ENCODE assay signal across 8 cellular contexts in the genomic region with DNA sequence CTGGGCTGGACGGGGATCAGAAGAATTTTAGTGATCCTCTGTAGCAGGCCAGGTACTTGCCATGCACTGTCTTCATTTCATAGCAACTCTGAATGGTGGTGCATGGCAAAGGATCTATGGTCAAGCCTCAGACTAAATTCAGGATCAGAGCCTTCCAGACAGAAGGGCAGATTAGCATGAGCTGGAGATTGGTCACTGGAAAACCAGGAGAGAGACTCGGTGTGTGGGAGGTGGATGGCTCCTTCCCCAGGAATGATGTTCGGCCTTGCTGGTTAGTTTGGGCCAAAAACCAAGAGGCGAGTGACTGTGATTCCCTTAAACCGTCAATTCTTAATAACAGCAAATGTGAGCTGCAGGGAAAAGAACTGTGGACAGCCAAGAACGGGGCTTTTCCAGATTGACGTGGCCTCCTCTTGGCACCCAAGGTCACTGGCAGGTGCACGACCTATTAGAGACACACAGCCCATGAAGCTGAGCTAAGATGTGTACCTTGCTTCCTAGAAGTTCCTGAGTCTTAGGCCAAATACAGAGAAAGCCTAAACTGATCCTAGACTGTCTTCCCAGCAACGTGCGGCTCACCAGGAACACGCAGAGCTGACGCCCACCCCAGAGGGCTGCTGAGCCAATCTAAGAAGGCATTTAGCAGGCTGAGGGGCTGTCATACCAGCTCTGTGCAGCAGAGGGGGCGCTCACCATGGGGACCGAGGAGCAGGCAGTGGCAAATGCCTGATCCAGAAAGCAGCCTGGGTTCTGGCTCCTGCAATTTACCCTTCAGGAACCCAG. TPM values are rescaled to one million over a fixed set of nuclear protein-coding genes. Genes with fewer than 3 reads are reported as not detected.
DNase-seq lines count a peak whose midpoint lies in the region; ATAC-seq and TF ChIP-seq lines count a peak whose summit lies in the region.

No MANE protein-coding gene starts in this region.

- no peak overlapping the region for H3K4me3 ChIP-seq in SJCRH30
- H3K4me3 ChIP-seq in gastroesophageal sphincter, result no peak overlapping the region
- no peak overlapping the region for H3K4me3 ChIP-seq in upper lobe of left lung

- H3K27me3 ChIP-seq in SJCRH30 (no peaks in the 10 kb centered on the region), gastroesophageal sphincter (no peaks in the 10 kb centered on the region), upper lobe of left lung (no peaks in the 10 kb centered on the region)

- TF ChIP-seq POLR2A in gastroesophageal sphincter (IDR thresholded peaks at IDR 0.05), result no peak
- no peak for TF ChIP-seq POLR2A in upper lobe of left lung (IDR thresholded peaks at IDR 0.05)

- TF ChIP-seq CTCF in gastroesophageal sphincter (IDR thresholded peaks at IDR 0.05) (peak in 3 of 4 experiments; percentile 86 to 92 (median 86)), upper lobe of left lung (IDR thresholded peaks at IDR 0.05) (peak; percentile 80 to 91 (median 84))

- TF ChIP-seq EP300 in gastroesophageal sphincter (IDR thresholded peaks at IDR 0.05), result no peak
- TF ChIP-seq EP300 in upper lobe of left lung (IDR thresholded peaks at IDR 0.05), result no peak

- H3K9me3 ChIP-seq in SJCRH30 (replicated peaks) (no peaks in the 10 kb centered on the region), gastroesophageal sphincter (no peaks in the 10 kb centered on the region), upper lobe of left lung (no peaks in the 10 kb centered on the region)

- 0 to 60% methylated on average over 2 to 8 of the region's 14 CpGs for WGBS in gastroesophageal sphincter (ENCODE audit: low coverage in 1 of 2), 2 donors
- WGBS in upper lobe of left lung, 2 donors, result 58 to 60% methylated on average over 11 to 14 of the region's 14 CpGs

- ATAC-seq in gastroesophageal sphincter, result peak; percentile 66
- peak; percentile 68 to 79 for ATAC-seq in upper lobe of left lung (ENCODE audit: low FRiP score in 2 of 2)
- no peak for ATAC-seq in HG02798 (IDR thresholded peaks at IDR 0.05; ENCODE audit: poor library complexity, unreplicated experiment)

- H3K4me1 ChIP-seq in SJCRH30, result no peaks in the 10 kb centered on the region; the same call in 1 of the 2 replicates
- no peaks in the 10 kb centered on the region for H3K4me1 ChIP-seq in gastroesophageal sphincter
- H3K4me1 ChIP-seq in upper lobe of left lung, result no peaks in the 10 kb centered on the region

- H3K36me3 ChIP-seq in SJCRH30, result no peaks in the 10 kb centered on the region
- peaks cover 0 to 71% of the 10 kb centered on the region in 2 donors for H3K36me3 ChIP-seq in gastroesophageal sphincter
- H3K36me3 ChIP-seq in upper lobe of left lung, result peaks cover 0 to 18% (median 12%) of the 10 kb centered on the region in 4 donors

- DNase-seq in COLO668 (lab: John Stamatoyannopoulos, UW; ENCODE audit: unreplicated experiment), result peak; percentile 77
- peak; percentile 70 for DNase-seq in HPDE6-E6E7 (ENCODE audit: extremely low spot score)
- peak; percentile 66 to 80 for DNase-seq in SJCRH30
- peak; percentile 56 for DNase-seq in activated effector memory CD4-positive, alpha-beta T cell treated with Interleukin-2 at 50 U/mL for 16 hours
- peak; percentile 64 for DNase-seq in pons (ENCODE audit: low spot score)
- DNase-seq in upper lobe of left lung, result peak in 1 of 2 donors; percentile 51

- H3K27ac ChIP-seq in SJCRH30 (no peak overlapping the region), gastroesophageal sphincter (no peak overlapping the region), upper lobe of left lung (no peak overlapping the region)

RNA-seq across cellular contexts. Expression of a gene that starts 18.5 kb away (rescaled TPM):
- total RNA-seq in SJCRH30 (2014; rRNA removed; shearing (Covaris generic)), result 7.2 and 7.5 TPM in 2 replicates
- total RNA-seq in gastroesophageal sphincter (10 to 100 TPM; 19.9 to 24.8 (median 22.5) TPM), upper lobe of left lung (10 to 100 TPM in 5 of 6 donors, 1 to 10 TPM in 1; 5.7 to 13.4 (median 11.5) TPM)

RNA-seq across cellular contexts. Expression of a gene that starts 24.4 kb away (rescaled TPM):
- total RNA-seq in SJCRH30 (2014; rRNA removed; shearing (Covaris generic)), result not detected in 2 replicates
- total RNA-seq in gastroesophageal sphincter, result not detected
- not detected for total RNA-seq in upper lobe of left lung
